In the genomic region with DNA sequence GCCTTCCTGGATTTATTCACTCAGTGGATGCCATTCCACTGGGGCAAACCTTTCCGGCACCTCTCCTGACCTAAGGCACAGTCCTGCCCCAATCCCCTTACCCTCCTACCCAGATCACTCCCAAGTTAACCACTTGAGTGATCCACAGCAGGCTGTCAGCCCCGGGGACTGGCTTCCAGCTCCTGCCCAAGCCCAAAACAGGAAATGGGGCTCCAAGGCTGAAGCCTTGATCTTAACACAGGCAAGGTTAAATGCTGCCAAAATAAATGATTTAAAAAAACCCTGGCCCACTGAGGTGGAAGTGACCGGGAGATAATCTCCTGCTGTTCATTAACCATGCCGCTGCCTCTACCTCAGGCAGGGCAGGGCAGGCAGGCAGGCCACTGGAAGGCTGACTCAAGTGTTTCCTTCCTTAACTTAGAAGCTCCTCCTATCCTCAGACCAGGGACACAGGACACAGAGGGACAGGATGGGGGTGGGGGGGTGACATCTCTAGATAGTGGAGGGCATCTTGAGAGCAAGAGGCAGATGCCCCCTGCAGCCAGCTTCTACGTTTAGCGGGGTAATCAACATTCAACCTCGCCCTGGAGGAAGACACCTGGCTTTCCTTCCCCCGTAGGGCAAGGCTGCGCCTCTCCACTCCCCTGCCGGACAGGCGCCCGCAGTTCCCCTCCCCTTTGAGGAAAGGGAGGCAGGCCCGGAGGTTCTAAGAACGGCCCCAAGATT, we compare ENCODE assay signal across 8 cellular contexts. TPM values are rescaled to one million over a fixed set of nuclear protein-coding genes. Genes with fewer than 3 reads are reported as not detected.
A peak's percentile ranks its signal among the peaks of the same experiment; 100 is the strongest.
DNase-seq lines count a peak whose midpoint lies in the region.

No MANE protein-coding gene starts in this region.

- H3K9ac ChIP-seq in ES-I3 (ENCODE audit: low read depth, low read length) = peak overlapping the region; percentile 88

- peak overlapping the region; percentile 63 to 87 (median 70) for H3K4me3 ChIP-seq in skin epidermis

- H3K4me1 ChIP-seq in ES-I3 (ENCODE audit: insufficient read depth, low read length) = peaks cover 14% of the 10 kb centered on the region

- no peaks in the 10 kb centered on the region for H3K36me3 ChIP-seq in ES-I3 (ENCODE audit: insufficient read depth, low read length)

- DNase-seq in NCI-H460 (ENCODE audit: extremely low read depth, low read depth) (peak; percentile 12), astrocyte of the hippocampus (ENCODE audit: low read depth, low spot score) (peak; percentile 78), iPS-NIHi11 (ENCODE audit: low spot score) (peak; percentile 54), T1000 (lab: John Stamatoyannopoulos, UW) (no peak)
- no peak for DNase-seq in activated effector memory CD4-positive, alpha-beta T cell treated with Interleukin-2 at 50 U/mL for 16 hours
- DNase-seq in activated effector memory CD4-positive, alpha-beta T cell treated with anti-CD3 and anti-CD28 coated beads, Interleukin-2, amount 50 U/mL, for 16 hours = no peak

- no peaks in the 10 kb centered on the region for H3K9me3 ChIP-seq in ES-I3 (ENCODE audit: control insufficient read depth, insufficient read depth, low read length)

- H3K27ac ChIP-seq in skin epidermis = peak overlapping the region in 20 of 21 experiments; percentile 60 to 93 (median 84)

RNA-seq across cellular contexts. Expression of a gene that starts 1.3 kb away (rescaled TPM):
- 12.8 and 13.3 TPM in 2 replicates for total RNA-seq in NCI-H460 (2014; rRNA removed; shearing (Covaris generic))
- 7.9 and 10.0 TPM in 2 replicates for polyA plus RNA-seq in NCI-H460 (2014; cell fraction: nucleus; rRNA removed)

RNA-seq across cellular contexts. Expression of a gene that starts 40.0 kb away (rescaled TPM):
- total RNA-seq in NCI-H460 (2014; rRNA removed; shearing (Covaris generic)) = 13.4 and 13.7 TPM in 2 replicates
- 53.3 and 72.7 TPM in 2 replicates for polyA plus RNA-seq in NCI-H460 (2014; cell fraction: nucleus; rRNA removed)

Comparison
In these comparisons a context has a peak if more than half of its experiments do, and no peak if none do; other contexts are left out.
1. DNase-seq: peak in NCI-H460 (single experiment), astrocyte of the hippocampus (single experiment) and iPS-NIHi11 (single experiment); none in T1000 (single experiment), activated effector memory CD4-positive, alpha-beta T cell treated with Interleukin-2 at 50 U/mL for 16 hours (single experiment) and activated effector memory CD4-positive, alpha-beta T cell treated with anti-CD3 and anti-CD28 coated beads, Interleukin-2, amount 50 U/mL, for 16 hours (single experiment).